ENCODE assay signal across 35 cellular contexts in genomic region chr1:93882269-93882668, GRCh38.
"Had no signal": no experiment of that assay in that cellular context is flagged by ENCODE, and none has a peak within 500 bp of the region (broad histone marks: within the 10 kb centered on the region; RNA-seq: fewer than 3 reads in every experiment).

No MANE protein-coding gene starts in this region.

- H3K9me3 Mint-ChIP-seq: activated B cell treated with CpG ODN at 0.5 μM for 24 hours; activated CD4-positive, alpha-beta memory T cell treated with anti-CD3 and anti-CD28 coated beads for 36 hours; activated CD8-positive, alpha-beta T cell treated with anti-CD3 and anti-CD28 coated beads for 36 hours; activated naive CD4-positive, alpha-beta T cell treated with anti-CD3 and anti-CD28 coated beads for 36 hours; activated naive CD4-positive, alpha-beta T cell treated with anti-CD3 and anti-CD28 coated beads, Interleukin-2, amount 50 U/mL, for 72 hours; activated naive CD8-positive, alpha-beta T cell treated with anti-CD3 and anti-CD28 coated beads for 36 hours; activated T-cell treated with anti-CD3 and anti-CD28 coated beads, Interleukin-2, amount 50 U/mL, for 4 hours; activated T-cell treated with anti-CD3 and anti-CD28 coated beads, Interleukin-2, amount 50 U/mL, for 72 hours; activated T-helper 1 cell treated with anti-CD3 and anti-CD28 coated beads, Interleukin-12 subunit alpha, Interleukin-12 subunit beta, Interleukin-2, Interleukin-4 antibody, amounts not matched to agents 30 ng/mL and 10 ng/mL and 1 ng/mL, durations not matched to agents 14 hours and 24 hours and 36 hours; activated T-helper 17 cell treated with anti-CD3 and anti-CD28 coated beads, Interleukin-2, amount 50 U/mL, for 72 hours; T-helper 1 cell treated with Interleukin-12 subunit alpha and Interleukin-12 subunit beta and Interleukin-4 antibody, amounts not matched to agents 30 μg/mL and 1 μg/mL, for 36 hours; T-helper 2 cell treated with Interferon-gamma antibody and Interleukin-4, amounts not matched to agents 5 μg/mL and 100 μg/mL, for 36 hours had no signal

- H3K27ac Mint-ChIP-seq: activated B cell treated with CpG ODN at 0.5 μM for 24 hours; activated CD4-positive, alpha-beta memory T cell treated with anti-CD3 and anti-CD28 coated beads for 36 hours; activated CD8-positive, alpha-beta T cell treated with anti-CD3 and anti-CD28 coated beads for 36 hours; activated naive CD4-positive, alpha-beta T cell treated with anti-CD3 and anti-CD28 coated beads for 36 hours; activated naive CD4-positive, alpha-beta T cell treated with anti-CD3 and anti-CD28 coated beads, Interleukin-2, amount 50 U/mL, for 72 hours; activated naive CD8-positive, alpha-beta T cell treated with anti-CD3 and anti-CD28 coated beads for 36 hours; activated T-helper 1 cell treated with anti-CD3 and anti-CD28 coated beads, Interleukin-12 subunit alpha, Interleukin-12 subunit beta, Interleukin-2, Interleukin-4 antibody, amounts not matched to agents 30 ng/mL and 10 ng/mL and 1 ng/mL, durations not matched to agents 14 hours and 24 hours and 36 hours; T-helper 1 cell treated with Interleukin-12 subunit alpha and Interleukin-12 subunit beta and Interleukin-4 antibody, amounts not matched to agents 30 μg/mL and 1 μg/mL, for 36 hours; T-helper 2 cell treated with Interferon-gamma antibody and Interleukin-4, amounts not matched to agents 5 μg/mL and 100 μg/mL, for 36 hours had no signal

- DNase-seq: activated B cell treated with CpG ODN at 0.5 μM for 24 hours; activated CD4-positive, alpha-beta memory T cell treated with anti-CD3 and anti-CD28 coated beads for 36 hours; activated CD4-positive, alpha-beta T cell treated with anti-CD3 and anti-CD28 coated beads for 4 hours; activated CD4-positive, alpha-beta T cell treated with anti-CD3 and anti-CD28 coated beads, Interleukin-2, amount 50 U/mL, for 1 hour; activated CD4-positive, alpha-beta T cell treated with anti-CD3 and anti-CD28 coated beads, Interleukin-2, amount 50 U/mL, for 4 hours; activated CD4-positive, CD25-positive, alpha-beta regulatory T cell treated with anti-CD3 and anti-CD28 coated beads, Interleukin-2, amount 50 U/mL, for 72 hours; activated CD8-positive, alpha-beta memory T cell treated with anti-CD3 and anti-CD28 coated beads, Interleukin-2, amount 50 U/mL, for 4 hours; activated CD8-positive, alpha-beta T cell treated with anti-CD3 and anti-CD28 coated beads for 36 hours; activated effector memory CD4-positive, alpha-beta T cell treated with anti-CD3 and anti-CD28 coated beads, Interleukin-2, amount 50 U/mL, for 16 hours; activated gamma-delta T cell treated with Interleukin-2 at 50 U/mL for 16 hours; activated naive CD4-positive, alpha-beta T cell; activated naive CD4-positive, alpha-beta T cell treated with anti-CD3 and anti-CD28 coated beads for 36 hours; activated naive CD4-positive, alpha-beta T cell treated with anti-CD3 and anti-CD28 coated beads, Interleukin-2, amount 50 U/mL, for 16 hours; activated naive CD8-positive, alpha-beta T cell treated with anti-CD3 and anti-CD28 coated beads for 36 hours; activated T-cell treated with anti-CD3 and anti-CD28 coated beads for 4 hours; activated T-cell treated with anti-CD3 and anti-CD28 coated beads, Interleukin-2, amount 50 U/mL, for 1 hour; activated T-cell treated with anti-CD3 and anti-CD28 coated beads, Interleukin-2, amount 50 U/mL, for 4 hours; activated T-cell treated with anti-CD3 and anti-CD28 coated beads, Interleukin-2, amount 50 U/mL, for 72 hours; adrenal gland; amniotic stem cell; aorta; body of pancreas; brain microvascular endothelial cell; central memory CD4-positive, alpha-beta T cell; T-helper 1 cell; T-helper 9 cell had no signal

- H3K27me3 ChIP-seq: adrenal gland, body of pancreas, brain microvascular endothelial cell, breast epithelium had no signal

- ATAC-seq: activated CD8-positive, alpha-beta T cell treated with anti-CD3 and anti-CD28 coated beads for 36 hours; activated naive CD4-positive, alpha-beta T cell treated with anti-CD3 and anti-CD28 coated beads, Interleukin-2, amount 50 U/mL, for 72 hours; activated T-cell treated with anti-CD3 and anti-CD28 coated beads, Interleukin-2, amount 50 U/mL, for 4 hours; activated T-cell treated with anti-CD3 and anti-CD28 coated beads, Interleukin-2, amount 50 U/mL, for 72 hours; activated T-helper 17 cell treated with anti-CD3 and anti-CD28 coated beads, Interleukin-2, amount 50 U/mL, for 72 hours; body of pancreas had no signal

- FAIRE-seq: astrocyte, TTC549 had no signal

- H3K9me3 ChIP-seq: adrenal gland, body of pancreas, breast epithelium had no signal

- H3K4me3 ChIP-seq: adrenal gland, body of pancreas, breast epithelium had no signal

- H3K27me3 Mint-ChIP-seq: activated B cell treated with CpG ODN at 0.5 μM for 24 hours; activated CD4-positive, alpha-beta memory T cell treated with anti-CD3 and anti-CD28 coated beads for 36 hours; activated CD8-positive, alpha-beta T cell treated with anti-CD3 and anti-CD28 coated beads for 36 hours; activated naive CD8-positive, alpha-beta T cell treated with anti-CD3 and anti-CD28 coated beads for 36 hours; activated T-helper 17 cell treated with anti-CD3 and anti-CD28 coated beads, Interleukin-2, amount 50 U/mL, for 72 hours had no signal

- H3K27ac ChIP-seq: adrenal gland, body of pancreas, brain microvascular endothelial cell, breast epithelium, VCaP had no signal

- H3K4me3 Mint-ChIP-seq: activated B cell treated with CpG ODN at 0.5 μM for 24 hours; activated T-helper 1 cell treated with anti-CD3 and anti-CD28 coated beads, Interleukin-12 subunit alpha, Interleukin-12 subunit beta, Interleukin-2, Interleukin-4 antibody, amounts not matched to agents 30 ng/mL and 10 ng/mL and 1 ng/mL, durations not matched to agents 14 hours and 24 hours and 36 hours; T-helper 1 cell treated with Interleukin-12 subunit alpha and Interleukin-12 subunit beta and Interleukin-4 antibody, amounts not matched to agents 30 μg/mL and 1 μg/mL, for 36 hours had no signal
